ENCODE assay signal across 10 cellular contexts in genomic region chr17:36935681-36936454, GRCh38. TPM values are rescaled to one million over a fixed set of nuclear protein-coding genes. Genes with fewer than 3 reads are reported as not detected.
DNase-seq lines count a peak whose midpoint lies in the region; ATAC-seq, FAIRE-seq and TF ChIP-seq lines count a peak whose summit lies in the region.
"Had no signal": no experiment of that assay in that cellular context is flagged by ENCODE, and none has a peak within 500 bp of the region (broad histone marks: within the 10 kb centered on the region; RNA-seq: fewer than 3 reads in every experiment).

No MANE protein-coding gene starts in this region.

- POLR2A ChIA-PET in activated CD4-positive, alpha-beta memory T cell treated with anti-CD3 and anti-CD28 coated beads, Interleukin-2, amount 10 ng/mL, durations not matched to agents 7 days and 5 days (lab: Charles Lee): interaction anchor here (1.0 to 1.1 kb wide), 2 partner anchors 9 to 13 kb away, joined by 3 to 5 read pairs; partner anchors contain the start of gene AATF

- H3K4me1 ChIP-seq in GM23338 (ENCODE audit: insufficient read depth) (peaks cover 72% of the 10 kb centered on the region), kidney (ENCODE audit: control insufficient read depth in 1 of 2, insufficient read depth in 1 of 2, low read depth in 1 of 2, low read length in 2 of 2) (peaks cover 13 to 24% of the 10 kb centered on the region in 2 donors)

- peaks cover 99% of the 10 kb centered on the region for H3K27me3 Mint-ChIP-seq in GM23338 (ENCODE audit: insufficient read depth, low read depth, poor library complexity)
- H3K27me3 Mint-ChIP-seq in activated CD4-positive, alpha-beta memory T cell treated with anti-CD3 and anti-CD28 coated beads, Interleukin-2, amount 10 ng/mL, durations not matched to agents 7 days and 5 days: peaks cover 93% of the 10 kb centered on the region

- H3K27ac ChIP-seq in GM23338 (ENCODE audit: low read depth) (no peak overlapping the region), kidney (ENCODE audit: low read depth in 2 of 2, low read length in 2 of 2) (peak overlapping the region; percentile 78 to 86)

- H3K9me2 ChIP-seq in GM23338 (ENCODE audit: insufficient read depth): no peaks in the 10 kb centered on the region

- peak; percentile 6 for ATAC-seq in GM23338
- no peak for ATAC-seq in HG03354 (IDR thresholded peaks at IDR 0.05; ENCODE audit: poor library complexity, severe bottlenecking, unreplicated experiment)

- peak overlapping the region; percentile 97 for H2AFZ ChIP-seq in GM23338

- peaks cover 71% of the 10 kb centered on the region for H3K4me1 Mint-ChIP-seq in GM23338
- peaks cover 62% of the 10 kb centered on the region for H3K4me1 Mint-ChIP-seq in activated CD4-positive, alpha-beta memory T cell treated with anti-CD3 and anti-CD28 coated beads, Interleukin-2, amount 10 ng/mL, durations not matched to agents 7 days and 5 days

- H3K27me3 ChIP-seq in GM23338 (ENCODE audit: insufficient read depth): peaks cover 100% of the 10 kb centered on the region

- peak overlapping the region; percentile 80 for H3K4me3 Mint-ChIP-seq in GM23338
- H3K4me3 Mint-ChIP-seq in activated CD4-positive, alpha-beta memory T cell treated with anti-CD3 and anti-CD28 coated beads, Interleukin-2, amount 10 ng/mL, durations not matched to agents 7 days and 5 days: peak overlapping the region; percentile 24

- no peaks in the 10 kb centered on the region for H3K9me3 ChIP-seq in kidney (ENCODE audit: control insufficient read depth in 1 of 2, low read length in 2 of 2)

- peaks cover 8% of the 10 kb centered on the region for H4K20me1 ChIP-seq in GM23338 (replicated peaks; ENCODE audit: insufficient read depth)

- H3K4me2 ChIP-seq in GM23338: peak overlapping the region; percentile 95

- intact Hi-C loops in kidney (cut with DNase I): no loop called here

- peak overlapping the region; percentile 84 for H3K4me3 ChIP-seq in GM23338
- peak overlapping the region; percentile 48 to 81 for H3K4me3 ChIP-seq in kidney (ENCODE audit: low read length in 2 of 2)

- no peak for FAIRE-seq in kidney (lab: Jason Lieb, UNC)
- FAIRE-seq: bronchial epithelial cell had no signal

- H3K36me3 Mint-ChIP-seq in GM23338 (ENCODE audit: low read depth): peaks cover 2% of the 10 kb centered on the region; the same call in 1 of the 3 replicates
- H3K36me3 Mint-ChIP-seq in activated CD4-positive, alpha-beta memory T cell treated with anti-CD3 and anti-CD28 coated beads, Interleukin-2, amount 10 ng/mL, durations not matched to agents 7 days and 5 days (ENCODE audit: low read depth): peaks cover 16% of the 10 kb centered on the region

- DNase-seq in A172 (ENCODE audit: low spot score) (peak; percentile 55), GM23338 (ENCODE audit: low spot score) (peak; percentile 84), kidney (no peak), NCI-H345 (lab: John Stamatoyannopoulos, UW) (no peak), HPDE6-E6E7 (ENCODE audit: extremely low spot score) (no peak), NCI-H2029 (lab: John Stamatoyannopoulos, UW) (no peak)
- DNase-seq in activated CD4-positive, alpha-beta memory T cell treated with anti-CD3 and anti-CD28 coated beads, Interleukin-2, amount 10 ng/mL, durations not matched to agents 7 days and 5 days: no peak

- H3F3A ChIP-seq in GM23338 (replicated peaks; ENCODE audit: low read depth): peaks cover 47% of the 10 kb centered on the region

- CTCF ChIA-PET in activated CD4-positive, alpha-beta memory T cell treated with anti-CD3 and anti-CD28 coated beads, Interleukin-2, amount 10 ng/mL, durations not matched to agents 7 days and 5 days (lab: Charles Lee): no interaction called here

- peak overlapping the region; percentile 45 to 64 for H3K9ac ChIP-seq in kidney (ENCODE audit: low read length in 2 of 2)

- H3K36me3 ChIP-seq in GM23338 (ENCODE audit: insufficient read depth) (no peaks in the 10 kb centered on the region), kidney (ENCODE audit: control insufficient read depth in 1 of 2, insufficient read depth in 2 of 2, low read length in 2 of 2) (no peaks in the 10 kb centered on the region)

- TF ChIP-seq CTCF in GM23338 (conservative IDR thresholded peaks at IDR 0.05; ENCODE audit: low read depth in 2 of 2): no peak
- TF ChIP-seq CTCF in kidney (IDR thresholded peaks at IDR 0.05; ENCODE audit: borderline replicate concordance, extremely low read depth, insufficient read depth): no peak

- H3K79me2 ChIP-seq in GM23338 (replicated peaks; ENCODE audit: insufficient read depth): no peaks in the 10 kb centered on the region

- no peak overlapping the region for H3K27ac Mint-ChIP-seq in GM23338
- H3K27ac Mint-ChIP-seq in activated CD4-positive, alpha-beta memory T cell treated with anti-CD3 and anti-CD28 coated beads, Interleukin-2, amount 10 ng/mL, durations not matched to agents 7 days and 5 days: peak overlapping the region; percentile 16

- peaks cover 9% of the 10 kb centered on the region for H3K9me3 Mint-ChIP-seq in GM23338
- no peaks in the 10 kb centered on the region for H3K9me3 Mint-ChIP-seq in activated CD4-positive, alpha-beta memory T cell treated with anti-CD3 and anti-CD28 coated beads, Interleukin-2, amount 10 ng/mL, durations not matched to agents 7 days and 5 days

TF ChIP-seq in GM23338, 12 proteins besides CTCF, POLR2A, EP300 and RAD21:
- 0 out of 2 replicates have a peak, but pooled peaks have one; percentile 6 for TF ChIP-seq ETS1 (IDR thresholded peaks at IDR 0.05)
- TF ChIP-seq STAT1 (IDR thresholded peaks at IDR 0.05; ENCODE audit: unreplicated experiment): no peak
- TF ChIP-seq EZH2 (IDR thresholded peaks at IDR 0.05; ENCODE audit: low read depth, unreplicated experiment): peak; percentile 52

RNA-seq across cellular contexts. Expression of gene LHX1, which starts 1.4 kb away (rescaled TPM):
- 0.77 and 1.4 TPM in 2 replicates for total RNA-seq in A172 (2014; rRNA removed; shearing (Covaris generic))
- 0.52 and 0.58 TPM in 2 replicates for total RNA-seq in GM23338 (2014; rRNA removed; shearing (Covaris generic))
- polyA plus RNA-seq in GM23338 (2016; fragmentation: Nextera tagmentation; extraction: Ambion mirVana) (0.74 and 1.1 TPM in 2 replicates), kidney (ENCODE audit: insufficient read depth, low read depth, low replicate concordance) (10.6 TPM)
- under 1 TPM; 0.18 TPM for total RNA-seq in activated CD4-positive, alpha-beta memory T cell treated with anti-CD3 and anti-CD28 coated beads, Interleukin-2, amount 10 ng/mL, durations not matched to agents 7 days and 5 days
- total RNA-seq in kidney: 18.4 TPM
- total RNA-seq: bronchial epithelial cell, pulmonary artery endothelial cell had no signal

RNA-seq across cellular contexts. Expression of gene AATF, which starts 12.9 kb away (rescaled TPM):
- 79.9 and 86.2 TPM in 2 replicates for total RNA-seq in A172 (2014; rRNA removed; shearing (Covaris generic))
- 40.2 and 53.7 TPM in 2 replicates for total RNA-seq in GM23338 (2014; rRNA removed; shearing (Covaris generic))
- polyA plus RNA-seq in GM23338 (2016; fragmentation: Nextera tagmentation; extraction: Ambion mirVana) (64.1 and 71.2 TPM in 2 replicates), kidney (ENCODE audit: insufficient read depth, low read depth, low replicate concordance) (50.4 TPM)
- total RNA-seq in activated CD4-positive, alpha-beta memory T cell treated with anti-CD3 and anti-CD28 coated beads, Interleukin-2, amount 10 ng/mL, durations not matched to agents 7 days and 5 days: 10 to 100 TPM; 76.7 to 78.8 TPM
- 36.8 TPM for total RNA-seq in kidney

Comparison
In these comparisons a context has a peak if more than half of its experiments do, and no peak if none do; other contexts are left out.
1. DNase-seq: peak in A172 (single experiment) and GM23338 (single experiment); none in activated CD4-positive, alpha-beta memory T cell treated with anti-CD3 and anti-CD28 coated beads, Interleukin-2, amount 10 ng/mL, durations not matched to agents 7 days and 5 days (single experiment), kidney (single experiment), NCI-H345 (single experiment), HPDE6-E6E7 (single experiment) and NCI-H2029 (single experiment).